8 cellular contexts compared by ENCODE assay signal in genomic region chr5:171450423-171451246, GRCh38. TPM values are rescaled to one million over a fixed set of nuclear protein-coding genes. Genes with fewer than 3 reads are reported as not detected.
A peak's percentile ranks its signal among the peaks of the same experiment; 100 is the strongest.
DNase-seq lines count a peak whose midpoint lies in the region; ATAC-seq, FAIRE-seq and TF ChIP-seq lines count a peak whose summit lies in the region.

No MANE protein-coding gene starts in this region.

- H3K4me1 ChIP-seq in H1 (replicated peaks in 1 of 4; ENCODE audit: control insufficient read depth in 3 of 4, insufficient read depth in 4 of 4, low read length in 3 of 4) (peaks cover 14 to 25% (median 20%) of the 10 kb centered on the region in 4 experiments), mucosa of stomach (ENCODE audit: control insufficient read depth, insufficient read depth, low read length) (no peaks in the 10 kb centered on the region), PC-3 (ENCODE audit: insufficient read depth, low read length) (no peaks in the 10 kb centered on the region)

- peaks cover 48% of the 10 kb centered on the region for H3K4me1 Mint-ChIP-seq in type B pancreatic cell (ENCODE audit: unreplicated experiment)

- H3K4ac ChIP-seq in H1 (replicated peaks; ENCODE audit: insufficient read length, low read depth, low read length): no peak overlapping the region

- H4K20me1 ChIP-seq in H1 (replicated peaks in 1 of 2; ENCODE audit: control insufficient read depth in 1 of 2, insufficient read depth in 2 of 2, low read length in 2 of 2): no peaks in the 10 kb centered on the region
- no peaks in the 10 kb centered on the region for H4K20me1 ChIP-seq in PC-3 (ENCODE audit: low read length)

- BruUV-seq in PC-3 (replicated peaks; lab: Mats Ljungman, UMichigan): no TSS peak

- no peak overlapping the region for H2BK120ac ChIP-seq in H1 (replicated peaks; ENCODE audit: low read depth, low read length)

- H3K9me3 ChIP-seq in H1 (ENCODE audit: insufficient read depth in 2 of 2, low read depth in 1 of 2, low read length in 1 of 2) (no peaks in the 10 kb centered on the region; a peak in 1 of 4 replicates), mucosa of stomach (ENCODE audit: control insufficient read depth, low read length) (no peaks in the 10 kb centered on the region), PC-3 (ENCODE audit: low read length) (no peaks in the 10 kb centered on the region)

- H3K9me2 ChIP-seq in PC-3 (replicated peaks; ENCODE audit: low read length): no peaks in the 10 kb centered on the region

- H3K27ac ChIP-seq in RWPE1 (peak overlapping the region; percentile 66), H1 (ENCODE audit: low read depth, low read length) (no peak overlapping the region), PC-3 (ENCODE audit: low read length) (no peak overlapping the region)

- FAIRE-seq in H1 (lab: Jason Lieb, UNC): no peak

- no peaks in the 10 kb centered on the region for H3K36me3 Mint-ChIP-seq in type B pancreatic cell

- H3K14ac ChIP-seq in H1 (ENCODE audit: insufficient read length): no peak overlapping the region

- no peak overlapping the region; the same call in 1 of the 2 replicates for H3K18ac ChIP-seq in H1 (ENCODE audit: extremely low read depth, low read length)

- intact Hi-C loops in PC-3 (cut with micrococcal nuclease): no loop called here

- DNase-seq in EL: peak; percentile 81
- peak; percentile 86 for DNase-seq in RWPE1 (ENCODE audit: low spot score)
- DNase-seq in H1 (ENCODE audit: low read depth in 1 of 2, low spot score in 2 of 2): peak in 1 of 2 experiments; percentile 69
- DNase-seq in type B pancreatic cell (ENCODE audit: extremely low spot score, unreplicated experiment): no peak
- no peak for DNase-seq in activated CD4-positive, CD25-positive, alpha-beta regulatory T cell (lab: John Stamatoyannopoulos, UW)
- no peak for DNase-seq in PC-3
- DNase-seq in superior temporal gyrus (ENCODE audit: extremely low spot score): no peak

- no peaks in the 10 kb centered on the region for H3F3A ChIP-seq in PC-3 (ENCODE audit: low read length, unreplicated experiment)

- no peak overlapping the region for H2BK12ac ChIP-seq in H1 (ENCODE audit: low read depth, low read length)

- H4K5ac ChIP-seq in H1 (ENCODE audit: insufficient read length, low read depth, low read length): peak overlapping the region; percentile 28

- peak overlapping the region; percentile 5 to 58 (median 28); a peak in 6 of 8 replicates for H3K4me3 ChIP-seq in H1 (ENCODE audit: extremely low read depth in 1 of 4, insufficient read depth in 2 of 4, low read depth in 3 of 4, low read length in 4 of 4)
- H3K4me3 ChIP-seq in mucosa of stomach (ENCODE audit: low read length): no peak overlapping the region
- H3K4me3 ChIP-seq in PC-3 (ENCODE audit: low read length): no peak overlapping the region

- H2AK5ac ChIP-seq in H1 (ENCODE audit: low read depth, low read length): no peak overlapping the region

- H3K27me3 ChIP-seq in H1 (replicated peaks in 1 of 4; ENCODE audit: control insufficient read depth in 3 of 4, extremely low read depth in 1 of 4, insufficient read depth in 3 of 4, low read length in 3 of 4): peaks cover 0 to 8% (median 6%) of the 10 kb centered on the region in 4 experiments; a peak in 4 of 7 replicates
- no peaks in the 10 kb centered on the region for H3K27me3 ChIP-seq in mucosa of stomach (ENCODE audit: control insufficient read depth, insufficient read depth, low read length)
- H3K27me3 ChIP-seq in PC-3 (ENCODE audit: low read length): peaks cover 31% of the 10 kb centered on the region

- TF ChIP-seq EP300 in H1 (IDR thresholded peaks at IDR 0.05; ENCODE audit: borderline replicate concordance in 1 of 2, low read depth in 2 of 2, low read length in 2 of 2): no peak

- no peaks in the 10 kb centered on the region for H3K9me3 Mint-ChIP-seq in type B pancreatic cell

- H3K36me3 ChIP-seq in H1 (ENCODE audit: control insufficient read depth in 2 of 4, insufficient read depth in 4 of 4, low read length in 3 of 4): no peaks in the 10 kb centered on the region
- no peaks in the 10 kb centered on the region for H3K36me3 ChIP-seq in mucosa of stomach (ENCODE audit: control insufficient read depth, insufficient read depth, low read length)
- H3K36me3 ChIP-seq in PC-3 (ENCODE audit: low read depth, low read length): no peaks in the 10 kb centered on the region

- peak overlapping the region; percentile 55 for H3K4me3 Mint-ChIP-seq in type B pancreatic cell

- CTCF ChIA-PET in RWPE1 (lab: Yijun Ruan, JAX) (interaction anchor here (0.6 to 1.5 kb wide), 2 partner anchors 32 to 213 kb away, joined by 3 to 5 read pairs; no protein-coding TSS in a partner anchor), H1 (lab: Charles Lee; ENCODE audit: partially characterized antibody) (interaction anchor here (1.4 to 4.8 kb wide), 4 partner anchors 9 to 33 kb away, joined by 4 to 30 read pairs (median 22); partner anchors contain the start of gene FGF18), PC-3 (lab: Charles Lee) (no interaction called here)

- H3K27me3 Mint-ChIP-seq in type B pancreatic cell: peaks cover 17% of the 10 kb centered on the region

- H3K23ac ChIP-seq in H1 (ENCODE audit: insufficient read length): no peak overlapping the region

- no peaks in the 10 kb centered on the region for H3K79me1 ChIP-seq in H1 (ENCODE audit: low read depth, low read length)

- H2AFZ ChIP-seq in H1 (ENCODE audit: low read length) (no peak overlapping the region), PC-3 (ENCODE audit: low read length) (no peak overlapping the region)

- H2BK5ac ChIP-seq in H1 (ENCODE audit: low read depth, low read length): no peak overlapping the region; the same call in 1 of the 2 replicates

- TF ChIP-seq RAD21 in H1 (IDR thresholded peaks at IDR 0.05 in 1 of 2, conservative IDR thresholded peaks at IDR 0.05 in 1 of 2; ENCODE audit: low read depth in 2 of 2, low read length in 2 of 2): no peak

- no peak for ATAC-seq in PC-3

- 14% methylated on average over 30 of the region's 82 CpGs; no CpG with 5 or more reads in 1 of the 2 experiments for WGBS in H1 (ENCODE audit: extremely low coverage in 1 of 2, insufficient coverage in 1 of 2, insufficient read length in 1 of 2, insufficient replicate concordance in 2 of 2, low coverage in 1 of 2, low lambda C conversion rate in 2 of 2, missing lambda C conversion rate in 1 of 2), 2 experiments

- H3K27ac Mint-ChIP-seq in type B pancreatic cell: peak overlapping the region; percentile 70

- H3K23me2 ChIP-seq in H1 (ENCODE audit: low read depth, low read length): peaks cover 2% of the 10 kb centered on the region; the same call in 1 of the 2 replicates

- no peak overlapping the region for H3K56ac ChIP-seq in H1 (replicated peaks; ENCODE audit: insufficient read length, low read depth, low read length)

- H3K9ac ChIP-seq in H1 (replicated peaks in 1 of 4; ENCODE audit: extremely low read depth in 1 of 4, low read depth in 3 of 4, low read length in 3 of 4) (peak overlapping the region in 1 of 4 experiments; percentile 81; a peak in 2 of 7 replicates), mucosa of stomach (ENCODE audit: low read length) (peak overlapping the region; percentile 62), PC-3 (ENCODE audit: low read length) (no peak overlapping the region)

- H3K79me2 ChIP-seq in H1 (ENCODE audit: control insufficient read depth in 1 of 2, insufficient read depth in 2 of 2, low read length in 2 of 2) (no peaks in the 10 kb centered on the region), PC-3 (ENCODE audit: low read length) (no peaks in the 10 kb centered on the region)

- TF ChIP-seq CTCF in RWPE1 (conservative IDR thresholded peaks at IDR 0.05; ENCODE audit: low read depth) (no peak), H1 (IDR thresholded peaks at IDR 0.05; ENCODE audit: control extremely low read depth in 1 of 3, insufficient read depth in 1 of 3, low read depth in 1 of 3, low read length in 3 of 3) (no peak), type B pancreatic cell (conservative IDR thresholded peaks at IDR 0.05) (peak; percentile 29), PC-3 (conservative IDR thresholded peaks at IDR 0.05; ENCODE audit: low read depth, low read length) (no peak)

- no peak overlapping the region for H2BK20ac ChIP-seq in H1 (ENCODE audit: low read length)

- POLR2A ChIA-PET in RWPE1 (lab: Yijun Ruan, JAX; ENCODE audit: low non-redundant PET): interaction anchor here (0.6 kb wide), 1 partner anchor 38 kb away, joined by 4 read pairs; no protein-coding TSS in a partner anchor
- POLR2A ChIA-PET in H1 (lab: Charles Lee; ENCODE audit: partially characterized antibody): interaction anchor here (0.8 to 1.6 kb wide), 4 partner anchors 11 to 62 kb away, joined by 3 to 4 read pairs (median 4); no protein-coding TSS in a partner anchor
- POLR2A ChIA-PET in PC-3 (lab: Charles Lee; ENCODE audit: unreplicated experiment): no interaction called here

- H4K8ac ChIP-seq in H1 (ENCODE audit: extremely low read depth, insufficient read depth, low read length): peak overlapping the region; percentile 90; the same call in 1 of the 2 replicates

- peak overlapping the region; percentile 59 for H4K91ac ChIP-seq in H1 (replicated peaks; ENCODE audit: insufficient read length, low read length)

- peak overlapping the region; percentile 62 for H3K4me2 ChIP-seq in H1 (ENCODE audit: insufficient read depth in 1 of 2, low read depth in 2 of 2, low read length in 2 of 2)
- H3K4me2 ChIP-seq in PC-3 (ENCODE audit: low read length): no peak overlapping the region

- no peak overlapping the region for H2BK15ac ChIP-seq in H1 (ENCODE audit: low read length)

- TF ChIP-seq POLR2A in H1 (IDR thresholded peaks at IDR 0.05; ENCODE audit: control extremely low read depth in 1 of 2, low read depth in 2 of 2, low read length in 2 of 2): 0 out of 3 replicates have a peak, but pooled peaks of 1 of the 2 experiments have one; percentile 18

TF ChIP-seq in H1, 55 proteins besides CTCF, POLR2A, EP300 and RAD21 (continues in another document):
- TF ChIP-seq KDM1A (IDR thresholded peaks at IDR 0.05; ENCODE audit: borderline replicate concordance, low read length): peak; percentile 92
- no peak for TF ChIP-seq SP2 (IDR thresholded peaks at IDR 0.05; ENCODE audit: low read length)
- TF ChIP-seq JUND (IDR thresholded peaks at IDR 0.05; ENCODE audit: low read length): peak; percentile 38; the same call in 1 of the 2 replicates
- no peak for TF ChIP-seq MAFK (IDR thresholded peaks at IDR 0.05; ENCODE audit: low read depth, low read length)
- TF ChIP-seq PHF8 (conservative IDR thresholded peaks at IDR 0.05; ENCODE audit: low read depth, low read length): 0 out of 2 replicates have a peak, but pooled peaks have one; percentile 40

RNA-seq across cellular contexts. Expression of gene FGF18, which starts 31.2 kb away (rescaled TPM):
- total RNA-seq in H1 (2021; fragmentation: NEBNext Ultra II Directional; extraction: Animal tissue kit (Norgen Biotek cat#: 25700)): 0.63 and 1.3 TPM in 2 replicates
- polyA plus RNA-seq in H1 (2011; rRNA removed): 0.54 and 0.64 TPM in 2 replicates
- polyA plus RNA-seq in H1 (2011; cell fraction: cytosol; rRNA removed): 0.49 TPM
- polyA plus RNA-seq in H1 (2011; cell fraction: nucleus; rRNA removed): 0.76 TPM
- 0.32 to 0.57 TPM (median 0.39 TPM) in 4 replicates for polyA plus RNA-seq in H1 (2012, experiment 1 of 2)
- 0.49 TPM for polyA plus RNA-seq in H1 (2012, experiment 2 of 2)
- 1.4 TPM for polyA plus RNA-seq in H1 (2013, experiment 1 of 2)
- 1.3 TPM for polyA plus RNA-seq in H1 (2013, experiment 2 of 2)
- polyA minus RNA-seq in H1 (2011; rRNA and poly(A)+ RNA removed): 0.22 TPM in 1 of 2 replicates, not detected in the other
- 0.73 TPM for polyA minus RNA-seq in H1 (2011; cell fraction: cytosol; rRNA and poly(A)+ RNA removed)
- polyA minus RNA-seq in H1 (2011; cell fraction: nucleus; rRNA and poly(A)+ RNA removed): not detected
- total RNA-seq in type B pancreatic cell (ENCODE audit: low replicate concordance) (1.7 and 3.2 TPM in 2 replicates), PC-3 (2014; rRNA removed) (0.26 TPM in 1 of 2 replicates, not detected in the other)

Comparison
In these comparisons a context has a peak if more than half of its experiments do, and no peak if none do; other contexts are left out.
1. DNase-seq: peak in EL (single experiment) and RWPE1 (single experiment); none in type B pancreatic cell (single experiment), activated CD4-positive, CD25-positive, alpha-beta regulatory T cell (0 of 4), PC-3 (single experiment) and superior temporal gyrus (single experiment).
2. H3K4me3 ChIP-seq: peak in H1 (4 of 4); none in mucosa of stomach (single experiment) and PC-3 (single experiment).